In genomic region chr9:131262327-131263032, GRCh38 we compare ENCODE assay signal across 11 cellular contexts. TPM values are rescaled to one million over a fixed set of nuclear protein-coding genes. Genes with fewer than 3 reads are reported as not detected.
A peak's percentile ranks its signal among the peaks of the same experiment; 100 is the strongest.
DNase-seq lines count a peak whose midpoint lies in the region; ATAC-seq and TF ChIP-seq lines count a peak whose summit lies in the region.
"Had no signal": no experiment of that assay in that cellular context is flagged by ENCODE, and none has a peak within 500 bp of the region (broad histone marks: within the 10 kb centered on the region; RNA-seq: fewer than 3 reads in every experiment).

No MANE protein-coding gene starts in this region.

- no peaks in the 10 kb centered on the region for H3K9me3 Mint-ChIP-seq in activated CD4-positive, alpha-beta T cell treated with anti-CD3 and anti-CD28 coated beads for 36 hours (ENCODE audit: low read depth)
- H3K9me3 Mint-ChIP-seq in naive B cell (no peaks in the 10 kb centered on the region), nephron progenitor cell (no peaks in the 10 kb centered on the region)

- peak overlapping the region; percentile 46 for H3K4me2 ChIP-seq in OCI-LY3 (ENCODE audit: low read length)

- H4K20me1 ChIP-seq in OCI-LY3 (ENCODE audit: insufficient read depth, low read length), result peaks cover 11% of the 10 kb centered on the region

- H3K27ac Mint-ChIP-seq in activated CD4-positive, alpha-beta T cell treated with anti-CD3 and anti-CD28 coated beads for 36 hours, result peak overlapping the region; percentile 81
- H3K27ac Mint-ChIP-seq in naive B cell, result peak overlapping the region; percentile 55 to 95 (median 91)
- no peak overlapping the region for H3K27ac Mint-ChIP-seq in nephron progenitor cell

- H3K27me3 ChIP-seq in OCI-LY3 (ENCODE audit: low read depth, low read length), result no peaks in the 10 kb centered on the region

- CTCF ChIA-PET in activated CD4-positive, alpha-beta T cell treated with anti-CD3 and anti-CD28 coated beads for 36 hours (lab: Charles Lee), result interaction anchor here (0.7 to 0.9 kb wide), 2 partner anchors 12 to 241 kb away, joined by 4 read pairs; no protein-coding TSS in a partner anchor

- H3K79me2 ChIP-seq in OCI-LY3 (ENCODE audit: low read length), result peaks cover 49% of the 10 kb centered on the region
- H3K79me2 ChIP-seq: parathyroid adenoma had no signal

- ATAC-seq in activated CD4-positive, alpha-beta T cell treated with anti-CD3 and anti-CD28 coated beads for 36 hours, result no peak
- ATAC-seq in GM21576 (IDR thresholded peaks at IDR 0.05; ENCODE audit: unreplicated experiment) (peak; percentile 40), naive B cell (ENCODE audit: low read depth in 2 of 2) (peak; percentile 90 to 94), HG03521 (IDR thresholded peaks at IDR 0.05; ENCODE audit: unreplicated experiment) (no peak)

- peaks cover 68% of the 10 kb centered on the region for H3K4me1 Mint-ChIP-seq in activated CD4-positive, alpha-beta T cell treated with anti-CD3 and anti-CD28 coated beads for 36 hours
- H3K4me1 Mint-ChIP-seq in naive B cell (peaks cover 31 to 71% (median 45%) of the 10 kb centered on the region in 3 donors), nephron progenitor cell (peaks cover 45% of the 10 kb centered on the region)

- peak overlapping the region; percentile 15 for H3K4me3 Mint-ChIP-seq in activated CD4-positive, alpha-beta T cell treated with anti-CD3 and anti-CD28 coated beads for 36 hours
- H3K4me3 Mint-ChIP-seq in naive B cell, result peak overlapping the region; percentile 47 to 91 (median 72)
- H3K4me3 Mint-ChIP-seq in nephron progenitor cell, result no peak overlapping the region

- peaks cover 48% of the 10 kb centered on the region for H3K36me3 Mint-ChIP-seq in activated CD4-positive, alpha-beta T cell treated with anti-CD3 and anti-CD28 coated beads for 36 hours (ENCODE audit: low read depth)
- peaks cover 6 to 7% of the 10 kb centered on the region in 2 donors for H3K36me3 Mint-ChIP-seq in naive B cell
- H3K36me3 Mint-ChIP-seq in nephron progenitor cell (ENCODE audit: low read depth), result peaks cover 8% of the 10 kb centered on the region

- no peak overlapping the region for H2AFZ ChIP-seq in OCI-LY3 (ENCODE audit: low read depth, low read length)
- H2AFZ ChIP-seq: parathyroid adenoma had no signal

- TF ChIP-seq CTCF in OCI-LY3 (IDR thresholded peaks at IDR 0.05; ENCODE audit: low read depth, low read length) (no peak), nephron progenitor cell (IDR thresholded peaks at IDR 0.05) (no peak)

- no peaks in the 10 kb centered on the region for H3K9me3 ChIP-seq in OCI-LY3 (ENCODE audit: insufficient read depth, low read length)

- POLR2A ChIA-PET in activated CD4-positive, alpha-beta T cell treated with anti-CD3 and anti-CD28 coated beads for 36 hours (lab: Charles Lee), result interaction anchor here (0.6 kb wide), 1 partner anchor 103 kb away, joined by 7 read pairs; no protein-coding TSS in a partner anchor

- peak overlapping the region; percentile 8; the same call in 1 of the 2 replicates for H3K4me3 ChIP-seq in OCI-LY3 (ENCODE audit: low read length)

- H3K27me3 Mint-ChIP-seq in activated CD4-positive, alpha-beta T cell treated with anti-CD3 and anti-CD28 coated beads for 36 hours, result no peaks in the 10 kb centered on the region
- H3K27me3 Mint-ChIP-seq in naive B cell (no peaks in the 10 kb centered on the region), nephron progenitor cell (ENCODE audit: low read depth, poor library complexity) (peaks cover 11% of the 10 kb centered on the region)

- DNase-seq in activated CD4-positive, alpha-beta T cell treated with anti-CD3 and anti-CD28 coated beads for 36 hours, result peak; percentile 9
- no peak for DNase-seq in activated CD4-positive, alpha-beta T cell treated with anti-CD3 and anti-CD28 coated beads, Interleukin-2, amount 50 U/mL, for 4 hours
- DNase-seq in naive B cell (no peak), middle frontal gyrus (ENCODE audit: extremely low spot score, low spot score) (no peak), nephron progenitor cell (no peak)
- DNase-seq: erythroblast had no signal

- intact Hi-C loops in activated CD4-positive, alpha-beta T cell treated with anti-CD3 and anti-CD28 coated beads for 36 hours (cut with DNase I, micrococcal nuclease), result loop anchor here in 1 of 2 experiments (10.0 kb wide), 1 partner anchor 1872 kb away; no protein-coding TSS in a partner anchor

- H3K27ac ChIP-seq in OCI-LY3 (ENCODE audit: low read length), result peak overlapping the region; percentile 63
- H3K27ac ChIP-seq: parathyroid adenoma had no signal

- H3K4me1 ChIP-seq in OCI-LY3 (ENCODE audit: low read length), result peaks cover 24% of the 10 kb centered on the region
- H3K4me1 ChIP-seq: parathyroid adenoma had no signal

- no peak overlapping the region for H3K9ac ChIP-seq in OCI-LY3 (ENCODE audit: low read length)
- H3K9ac ChIP-seq: parathyroid adenoma had no signal

- H3K36me3 ChIP-seq in OCI-LY3 (replicated peaks; ENCODE audit: low read depth, low read length), result peaks cover 25% of the 10 kb centered on the region

RNA-seq across cellular contexts. Expression of gene FAM78A, which starts 13.8 kb away (rescaled TPM):
- 10 to 100 TPM; 36.6 to 52.3 TPM for total RNA-seq in activated CD4-positive, alpha-beta T cell treated with anti-CD3 and anti-CD28 coated beads for 36 hours
- polyA plus RNA-seq in naive B cell (ENCODE audit: low read depth in 6 of 6), result 10 to 100 TPM in 4 of 6 donors, 1 to 10 TPM in 2; 5.2 to 18.3 (median 11.6) TPM

RNA-seq across cellular contexts. Expression of gene PLPP7, which starts 27.0 kb away (rescaled TPM):
- total RNA-seq in activated CD4-positive, alpha-beta T cell treated with anti-CD3 and anti-CD28 coated beads for 36 hours, result under 1 TPM; 0.14 to 0.30 TPM
- polyA plus RNA-seq in naive B cell (ENCODE audit: low read depth in 6 of 6), result 1 to 10 TPM in 3 of 6 donors, under 1 TPM in 2, not detected in 1; 0.78 to 2.0 (median 1.2) TPM
- total RNA-seq: MCF 10A had no signal

Comparison
In these comparisons a context has a peak if more than half of its experiments do, and no peak if none do; other contexts are left out.
1. ATAC-seq: peak in GM21576 (single experiment) and naive B cell (2 of 2); none in activated CD4-positive, alpha-beta T cell treated with anti-CD3 and anti-CD28 coated beads for 36 hours (single experiment) and HG03521 (single experiment).